ENCODE assay signal across 8 cellular contexts in genomic region chr2:239264838-239265651, GRCh38.
DNase-seq lines count a peak whose midpoint lies in the region; ATAC-seq and TF ChIP-seq lines count a peak whose summit lies in the region.

No MANE protein-coding gene starts in this region.

- peak overlapping the region in 1 of 7 experiments; percentile 25 for H3K4me3 ChIP-seq in skin epidermis

- H3K36me3 Mint-ChIP-seq in activated T-helper 1 cell treated with anti-CD3 and anti-CD28 coated beads, Interleukin-12 subunit alpha, Interleukin-12 subunit beta, Interleukin-2, Interleukin-4 antibody, amounts not matched to agents 30 ng/mL and 10 ng/mL and 1 ng/mL, durations not matched to agents 14 hours and 24 hours and 36 hours (ENCODE audit: low read depth): peaks cover 6% of the 10 kb centered on the region
- H3K36me3 Mint-ChIP-seq in glutamatergic neuron (ENCODE audit: unreplicated experiment): no peaks in the 10 kb centered on the region

- DNase-seq in NCI-H69 (lab: John Stamatoyannopoulos, UW) (peak; percentile 7), glutamatergic neuron (no peak), NCI-H146 (lab: John Stamatoyannopoulos, UW) (no peak), NCI-H2029 treated with DMSO at 0.1 percent for 48 hours (lab: John Stamatoyannopoulos, UW) (no peak)
- peak; percentile 74 for DNase-seq in activated T-helper 1 cell treated with anti-CD3 and anti-CD28 coated beads, Interleukin-12 subunit alpha, Interleukin-12 subunit beta, Interleukin-2, Interleukin-4 antibody, amounts not matched to agents 30 ng/mL and 10 ng/mL and 1 ng/mL, durations not matched to agents 14 hours and 24 hours and 36 hours (ENCODE audit: low spot score)

- intact Hi-C loops in activated T-helper 1 cell treated with anti-CD3 and anti-CD28 coated beads, Interleukin-12 subunit alpha, Interleukin-12 subunit beta, Interleukin-2, Interleukin-4 antibody, amounts not matched to agents 30 ng/mL and 10 ng/mL and 1 ng/mL, durations not matched to agents 14 hours and 24 hours and 36 hours (cut with micrococcal nuclease): loop anchor here (1.0 to 10.0 kb wide), 10 partner anchors 33 to 870 kb away; partner anchors contain the start of gene COPS9

- H3K4me3 Mint-ChIP-seq in activated T-helper 1 cell treated with anti-CD3 and anti-CD28 coated beads, Interleukin-12 subunit alpha, Interleukin-12 subunit beta, Interleukin-2, Interleukin-4 antibody, amounts not matched to agents 30 ng/mL and 10 ng/mL and 1 ng/mL, durations not matched to agents 14 hours and 24 hours and 36 hours: peak overlapping the region; percentile 68
- peak overlapping the region; percentile 71 for H3K4me3 Mint-ChIP-seq in glutamatergic neuron (ENCODE audit: unreplicated experiment)

- H3K27me3 Mint-ChIP-seq in activated T-helper 1 cell treated with anti-CD3 and anti-CD28 coated beads, Interleukin-12 subunit alpha, Interleukin-12 subunit beta, Interleukin-2, Interleukin-4 antibody, amounts not matched to agents 30 ng/mL and 10 ng/mL and 1 ng/mL, durations not matched to agents 14 hours and 24 hours and 36 hours (ENCODE audit: insufficient read depth): peaks cover 3% of the 10 kb centered on the region
- H3K27me3 Mint-ChIP-seq in glutamatergic neuron (ENCODE audit: unreplicated experiment): peaks cover 15% of the 10 kb centered on the region

- H3K27ac ChIP-seq in skin epidermis: peak overlapping the region in 20 of 21 experiments; percentile 37 to 93 (median 79)

- H3K9me3 Mint-ChIP-seq in activated T-helper 1 cell treated with anti-CD3 and anti-CD28 coated beads, Interleukin-12 subunit alpha, Interleukin-12 subunit beta, Interleukin-2, Interleukin-4 antibody, amounts not matched to agents 30 ng/mL and 10 ng/mL and 1 ng/mL, durations not matched to agents 14 hours and 24 hours and 36 hours: no peaks in the 10 kb centered on the region
- H3K9me3 Mint-ChIP-seq in glutamatergic neuron (ENCODE audit: unreplicated experiment): peaks cover 18% of the 10 kb centered on the region

- ATAC-seq in GM19351 (IDR thresholded peaks at IDR 0.05; ENCODE audit: unreplicated experiment) (peak; percentile 57), HG03039 (IDR thresholded peaks at IDR 0.05; ENCODE audit: unreplicated experiment) (no peak)

- H3K27ac Mint-ChIP-seq in activated T-helper 1 cell treated with anti-CD3 and anti-CD28 coated beads, Interleukin-12 subunit alpha, Interleukin-12 subunit beta, Interleukin-2, Interleukin-4 antibody, amounts not matched to agents 30 ng/mL and 10 ng/mL and 1 ng/mL, durations not matched to agents 14 hours and 24 hours and 36 hours: peak overlapping the region; percentile 85
- peak overlapping the region; percentile 66 for H3K27ac Mint-ChIP-seq in glutamatergic neuron (ENCODE audit: unreplicated experiment)

- H3K4me1 Mint-ChIP-seq in activated T-helper 1 cell treated with anti-CD3 and anti-CD28 coated beads, Interleukin-12 subunit alpha, Interleukin-12 subunit beta, Interleukin-2, Interleukin-4 antibody, amounts not matched to agents 30 ng/mL and 10 ng/mL and 1 ng/mL, durations not matched to agents 14 hours and 24 hours and 36 hours (ENCODE audit: low read depth): peaks cover 82% of the 10 kb centered on the region
- peaks cover 50% of the 10 kb centered on the region for H3K4me1 Mint-ChIP-seq in glutamatergic neuron (ENCODE audit: low read depth, unreplicated experiment)

- TF ChIP-seq CTCF in glutamatergic neuron (IDR thresholded peaks at IDR 0.05; ENCODE audit: partially characterized antibody, unreplicated experiment): no peak

Comparison
In these comparisons a context has a peak if more than half of its experiments do, and no peak if none do; other contexts are left out.
1. DNase-seq: peak in NCI-H69 (single experiment) and activated T-helper 1 cell treated with anti-CD3 and anti-CD28 coated beads, Interleukin-12 subunit alpha, Interleukin-12 subunit beta, Interleukin-2, Interleukin-4 antibody, amounts not matched to agents 30 ng/mL and 10 ng/mL and 1 ng/mL, durations not matched to agents 14 hours and 24 hours and 36 hours (single experiment); none in glutamatergic neuron (single experiment), NCI-H146 (single experiment) and NCI-H2029 treated with DMSO at 0.1 percent for 48 hours (single experiment).